In genomic region chr6:108002365-108003221, GRCh38 we compare ENCODE assay signal across 9 cellular contexts. TPM values are rescaled to one million over a fixed set of nuclear protein-coding genes. Genes with fewer than 3 reads are reported as not detected.
A peak's percentile ranks its signal among the peaks of the same experiment; 100 is the strongest.
DNase-seq lines count a peak whose midpoint lies in the region; ATAC-seq, FAIRE-seq and TF ChIP-seq lines count a peak whose summit lies in the region.
"Had no signal": no experiment of that assay in that cellular context is flagged by ENCODE, and none has a peak within 500 bp of the region (broad histone marks: within the 10 kb centered on the region; RNA-seq: fewer than 3 reads in every experiment).

No MANE protein-coding gene starts in this region.

- no peak for TF ChIP-seq CTCF in epithelial cell of proximal tubule (conservative IDR thresholded peaks at IDR 0.05; ENCODE audit: low read depth, low read length)
- no peak for TF ChIP-seq CTCF in neural cell (IDR thresholded peaks at IDR 0.05; ENCODE audit: poor library complexity, severe bottlenecking)

- no peak overlapping the region for H3K27ac ChIP-seq in neural cell (ENCODE audit: low read length)
- H3K27ac ChIP-seq: KMS-11 had no signal

- no peaks in the 10 kb centered on the region for H3K9me2 ChIP-seq in neural cell (ENCODE audit: insufficient read depth, low read length)

- peak overlapping the region; percentile 6 for H3K4me2 ChIP-seq in neural cell (ENCODE audit: low read length)
- H3K4me2 ChIP-seq: KMS-11 had no signal

- no peak for TF ChIP-seq RAD21 in neural cell (conservative IDR thresholded peaks at IDR 0.05)

- no peaks in the 10 kb centered on the region for H3K9me3 ChIP-seq in NT2/D1 (ENCODE audit: insufficient read depth, low read length)
- no peaks in the 10 kb centered on the region for H3K9me3 ChIP-seq in neural cell (ENCODE audit: low read length)

- no peak for TF ChIP-seq EP300 in neural cell (conservative IDR thresholded peaks at IDR 0.05; ENCODE audit: poor library complexity, severe bottlenecking)

- ATAC-seq in GM18498 (IDR thresholded peaks at IDR 0.05; ENCODE audit: unreplicated experiment) = no peak
- ATAC-seq in HG02642 (IDR thresholded peaks at IDR 0.05; ENCODE audit: poor library complexity, unreplicated experiment) = no peak

- H3K27me3 ChIP-seq in NT2/D1 (ENCODE audit: insufficient read depth, insufficient read length) = no peaks in the 10 kb centered on the region
- peaks cover 8% of the 10 kb centered on the region for H3K27me3 ChIP-seq in neural cell (ENCODE audit: insufficient read depth, low read depth, low read length)

- no peaks in the 10 kb centered on the region for H4K20me1 ChIP-seq in neural cell (ENCODE audit: insufficient read depth)

- peaks cover 2% of the 10 kb centered on the region for H3K4me1 ChIP-seq in NT2/D1 (ENCODE audit: insufficient read depth, insufficient read length)

- H3F3A ChIP-seq in neural cell (ENCODE audit: insufficient read depth, low read length, poor library complexity, severe bottlenecking) = no peaks in the 10 kb centered on the region

- no peak for TF ChIP-seq POLR2A in H54 (IDR thresholded peaks at IDR 0.05; ENCODE audit: low read depth, low read length)

- H3K36me3 ChIP-seq in NT2/D1 (ENCODE audit: insufficient read depth, insufficient read length, low read length) (no peaks in the 10 kb centered on the region), neural cell (ENCODE audit: insufficient read depth, low read length) (no peaks in the 10 kb centered on the region)

- peak; percentile 36 for DNase-seq in EL
- DNase-seq in NT2/D1 (ENCODE audit: low read depth, low spot score) = peak; percentile 66
- DNase-seq in epithelial cell of proximal tubule (ENCODE audit: low read depth) = peak; percentile 86
- DNase-seq in SHP77 treated with DMSO at 0.1 percent for 48 hours (lab: John Stamatoyannopoulos, UW) = no peak
- no peak for DNase-seq in H54 (ENCODE audit: insufficient read length, low spot score)

- no peak overlapping the region for H3K4me3 ChIP-seq in NT2/D1 (ENCODE audit: insufficient read length, low read depth)
- peak overlapping the region; percentile 0 for H3K4me3 ChIP-seq in epithelial cell of proximal tubule (ENCODE audit: low read depth, low read length)
- H3K4me3 ChIP-seq in neural cell (ENCODE audit: low read length) = peak overlapping the region; percentile 21

- no peaks in the 10 kb centered on the region for H3K79me2 ChIP-seq in neural cell (replicated peaks; ENCODE audit: insufficient read depth, low read length)

- H3K9ac ChIP-seq in NT2/D1 (ENCODE audit: insufficient read length, low read depth) = no peak overlapping the region
- no peak overlapping the region for H3K9ac ChIP-seq in neural cell (ENCODE audit: low read length)
- H3K9ac ChIP-seq: KMS-11 had no signal

- FAIRE-seq in H54 (lab: Jason Lieb, UNC) = no peak

- H2AFZ ChIP-seq in neural cell (ENCODE audit: low read depth, low read length) = no peak overlapping the region

TF ChIP-seq in neural cell, 6 proteins besides CTCF, POLR2A, EP300 and RAD21:
- TF ChIP-seq POLR2AphosphoS5 (IDR thresholded peaks at IDR 0.05) (peak; percentile 6), MXI1 (conservative IDR thresholded peaks at IDR 0.05; ENCODE audit: poor library complexity, severe bottlenecking) (no peak)

RNA-seq across cellular contexts. Expression of gene SEC63, which starts 44.6 kb away (rescaled TPM):
- 5.4 and 5.6 TPM in 2 replicates for total RNA-seq in epithelial cell of proximal tubule
- 30.1 and 34.8 TPM in 2 replicates for polyA plus RNA-seq in neural cell
- polyA minus RNA-seq in neural cell = 68.9 and 75.4 TPM in 2 replicates

Comparison
In these comparisons a context has a peak if more than half of its experiments do, and no peak if none do; other contexts are left out.
1. DNase-seq: peak in EL (single experiment), NT2/D1 (single experiment) and epithelial cell of proximal tubule (single experiment); none in SHP77 treated with DMSO at 0.1 percent for 48 hours (single experiment) and H54 (single experiment).